15 cellular contexts compared by ENCODE assay signal in genomic region chr15:94383706-94384105, GRCh38.
"Had no signal": no experiment of that assay in that cellular context is flagged by ENCODE, and none has a peak within 500 bp of the region (broad histone marks: within the 10 kb centered on the region; RNA-seq: fewer than 3 reads in every experiment).

No MANE protein-coding gene starts in this region.

- ATAC-seq: activated CD4-positive, alpha-beta T cell treated with anti-CD3 and anti-CD28 coated beads for 36 hours; left ventricle myocardium superior had no signal

- DNase-seq: activated CD4-positive, alpha-beta memory T cell treated with anti-CD3 and anti-CD28 coated beads, Interleukin-2, amount 10 ng/mL, durations not matched to agents 7 days and 5 days; activated CD4-positive, alpha-beta T cell treated with anti-CD3 and anti-CD28 coated beads for 36 hours; activated naive CD8-positive, alpha-beta T cell treated with anti-CD3 and anti-CD28 coated beads, Interleukin-2, amount 10 ng/mL, durations not matched to agents 7 days and 5 days; activated T-cell treated with anti-CD3 and anti-CD28 coated beads, Interleukin-2, amount 50 U/mL, for 48 hours; aorta; kidney; left ventricle myocardium superior; ovary; retina; stimulated activated CD4-positive, alpha-beta T cell treated with anti-CD3 and anti-CD28 coated beads, Interleukin-15, amount 100 ng/mL, for 24 hours; stimulated activated CD4-positive, alpha-beta T cell treated with anti-CD3 and anti-CD28 coated beads, Interleukin-4, amount 100 ng/mL, for 4 hours; T1000; uterus had no signal

- H3K9me3 Mint-ChIP-seq: activated CD4-positive, alpha-beta memory T cell treated with anti-CD3 and anti-CD28 coated beads, Interleukin-2, amount 10 ng/mL, durations not matched to agents 7 days and 5 days; activated naive CD8-positive, alpha-beta T cell treated with anti-CD3 and anti-CD28 coated beads, Interleukin-2, amount 10 ng/mL, durations not matched to agents 7 days and 5 days; mesothelial cell of epicardium; neural progenitor cell had no signal

- H3K27ac Mint-ChIP-seq: activated CD4-positive, alpha-beta memory T cell treated with anti-CD3 and anti-CD28 coated beads, Interleukin-2, amount 10 ng/mL, durations not matched to agents 7 days and 5 days; activated CD4-positive, alpha-beta T cell treated with anti-CD3 and anti-CD28 coated beads for 36 hours; activated naive CD8-positive, alpha-beta T cell treated with anti-CD3 and anti-CD28 coated beads, Interleukin-2, amount 10 ng/mL, durations not matched to agents 7 days and 5 days; mesothelial cell of epicardium; neural progenitor cell had no signal

- H3K36me3 Mint-ChIP-seq: neural progenitor cell had no signal

- H3K4me3 Mint-ChIP-seq: activated CD4-positive, alpha-beta memory T cell treated with anti-CD3 and anti-CD28 coated beads, Interleukin-2, amount 10 ng/mL, durations not matched to agents 7 days and 5 days; activated CD4-positive, alpha-beta T cell treated with anti-CD3 and anti-CD28 coated beads for 36 hours; activated naive CD8-positive, alpha-beta T cell treated with anti-CD3 and anti-CD28 coated beads, Interleukin-2, amount 10 ng/mL, durations not matched to agents 7 days and 5 days; mesothelial cell of epicardium; neural progenitor cell had no signal

- H3K4me1 Mint-ChIP-seq: neural progenitor cell had no signal

- H3K27me3 Mint-ChIP-seq: activated CD4-positive, alpha-beta memory T cell treated with anti-CD3 and anti-CD28 coated beads, Interleukin-2, amount 10 ng/mL, durations not matched to agents 7 days and 5 days; activated CD4-positive, alpha-beta T cell treated with anti-CD3 and anti-CD28 coated beads for 36 hours; activated naive CD8-positive, alpha-beta T cell treated with anti-CD3 and anti-CD28 coated beads, Interleukin-2, amount 10 ng/mL, durations not matched to agents 7 days and 5 days had no signal
